ENCODE assay signal across 19 cellular contexts in the genomic region with DNA sequence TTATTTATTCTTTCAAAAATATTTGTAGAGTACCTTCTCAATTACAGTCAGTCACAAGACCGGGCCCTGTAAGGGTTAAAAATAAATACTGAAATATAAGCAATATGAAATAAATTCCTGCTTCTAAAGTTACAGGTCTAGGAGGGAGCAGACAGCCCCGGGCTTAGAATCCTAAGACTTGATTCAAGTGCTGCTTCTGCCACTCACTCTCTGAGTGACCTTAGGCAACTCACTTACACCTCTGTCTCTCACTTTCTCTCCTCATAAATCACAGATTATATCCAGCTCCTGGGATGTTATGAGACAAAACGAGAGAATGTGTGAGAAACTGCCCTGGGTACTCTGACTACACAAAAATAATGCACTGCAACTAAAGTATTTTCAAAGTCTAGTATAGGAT.
A peak's percentile ranks its signal among the peaks of the same experiment; 100 is the strongest.
DNase-seq lines count a peak whose midpoint lies in the region; ATAC-seq, FAIRE-seq and TF ChIP-seq lines count a peak whose summit lies in the region.
"Had no signal": no experiment of that assay in that cellular context is flagged by ENCODE, and none has a peak within 500 bp of the region (broad histone marks: within the 10 kb centered on the region; RNA-seq: fewer than 3 reads in every experiment).

No MANE protein-coding gene starts in this region.

- ATAC-seq in HG03439 (IDR thresholded peaks at IDR 0.05; ENCODE audit: unreplicated experiment) = no peak
- ATAC-seq: GM12878 had no signal

- H3K36me3 Mint-ChIP-seq in MCF 10A (ENCODE audit: insufficient read depth, unreplicated experiment) = peaks cover 6% of the 10 kb centered on the region

- H4K20me1 ChIP-seq in endothelial cell of umbilical vein (replicated peaks; ENCODE audit: control insufficient read depth, extremely low read depth, insufficient read depth, low read length) = no peaks in the 10 kb centered on the region

- H3K4me2 ChIP-seq in endothelial cell of umbilical vein (ENCODE audit: insufficient read depth, low read length) = no peak overlapping the region

- dilution Hi-C loops in endothelial cell of umbilical vein (cut with MboI; ENCODE audit: extremely low pct_ligation_motif_present, low sequenced_read_pairs) = no loop called here

- POLR2A ChIA-PET in MCF 10A (lab: Yijun Ruan, JAX) (interaction anchor here (0.8 to 10.6 kb wide), 6 partner anchors 23 to 195 kb away, joined by 3 to 437 read pairs (median 66); no protein-coding TSS in a partner anchor), endothelial cell of umbilical vein (lab: Charles Lee) (no interaction called here)

- TF ChIP-seq POLR2A in breast epithelium (IDR thresholded peaks at IDR 0.05) (no peak), endothelial cell of umbilical vein (IDR thresholded peaks at IDR 0.05; ENCODE audit: low read depth, low read length) (no peak), uterus (IDR thresholded peaks at IDR 0.05) (no peak)

- no peaks in the 10 kb centered on the region for H3K79me2 ChIP-seq in endothelial cell of umbilical vein (ENCODE audit: control insufficient read depth, insufficient read depth, low read length)

- H3K4me1 Mint-ChIP-seq in MCF 10A (ENCODE audit: insufficient read depth, unreplicated experiment) = peaks cover 56% of the 10 kb centered on the region

- H3K4me3 ChIP-seq in breast epithelium (no peak overlapping the region), endothelial cell of umbilical vein (replicated peaks in 1 of 3; ENCODE audit: insufficient read depth in 1 of 3, low read depth in 1 of 3, low read length in 3 of 3) (no peak overlapping the region), neutrophil (ENCODE audit: low read depth in 1 of 2, low read length in 1 of 2) (no peak overlapping the region), uterus (no peak overlapping the region), left ventricle myocardium inferior (no peak overlapping the region)
- H3K4me3 ChIP-seq: GM12878, MG63, PC-9 had no signal

- intact Hi-C loops in MCF 10A (cut with micrococcal nuclease) = loop anchor here (5.0 kb wide), 1 partner anchor 599 kb away; no protein-coding TSS in a partner anchor
- intact Hi-C loops in breast epithelium (cut with DNase I; ENCODE audit: low total_unique reads) = no loop called here
- intact Hi-C loops in endothelial cell of umbilical vein (cut with micrococcal nuclease) = loop anchor here (2.0 to 10.0 kb wide), 2 partner anchors 229 to 757 kb away; no protein-coding TSS in a partner anchor
- intact Hi-C loops in uterus (cut with DNase I; ENCODE audit: low total_unique reads) = no loop called here
- intact Hi-C loops in left ventricle myocardium inferior (cut with micrococcal nuclease) = no loop called here

- H3K27ac Mint-ChIP-seq in MCF 10A (ENCODE audit: low read depth, unreplicated experiment) = peak overlapping the region; percentile 89

- no peak for FAIRE-seq in endothelial cell of umbilical vein (lab: Jason Lieb, UNC)
- FAIRE-seq: GM12878 had no signal

- TF ChIP-seq CTCF in MCF 10A (IDR thresholded peaks at IDR 0.05; ENCODE audit: unreplicated experiment) = no peak
- no peak for TF ChIP-seq CTCF in breast epithelium (IDR thresholded peaks at IDR 0.05)
- TF ChIP-seq CTCF in endothelial cell of umbilical vein (IDR thresholded peaks at IDR 0.05; ENCODE audit: extremely low read depth in 1 of 2, insufficient read depth in 1 of 2, low read depth in 1 of 2, low read length in 2 of 2) = no peak
- no peak for TF ChIP-seq CTCF in neutrophil (IDR thresholded peaks at IDR 0.05)
- TF ChIP-seq CTCF in uterus (IDR thresholded peaks at IDR 0.05) = no peak
- TF ChIP-seq CTCF in left ventricle myocardium inferior (IDR thresholded peaks at IDR 0.05; ENCODE audit: borderline replicate concordance) = no peak

- no peaks in the 10 kb centered on the region for H3K4me1 ChIP-seq in breast epithelium
- peaks cover 28% of the 10 kb centered on the region for H3K4me1 ChIP-seq in endothelial cell of umbilical vein (ENCODE audit: control insufficient read depth, extremely low read depth, insufficient read depth, low read length)
- H3K4me1 ChIP-seq in neutrophil (ENCODE audit: control insufficient read depth in 1 of 2, insufficient read depth in 1 of 2, low read depth in 1 of 2, low read length in 1 of 2) = peaks cover 5 to 40% of the 10 kb centered on the region in 2 experiments
- H3K4me1 ChIP-seq in uterus = no peaks in the 10 kb centered on the region
- H3K4me1 ChIP-seq in left ventricle myocardium inferior = no peaks in the 10 kb centered on the region

- no peak overlapping the region for H3K27ac ChIP-seq in breast epithelium
- H3K27ac ChIP-seq in endothelial cell of umbilical vein (ENCODE audit: insufficient read depth, low read depth, low read length) = no peak overlapping the region
- H3K27ac ChIP-seq in neutrophil = peak overlapping the region; percentile 84
- peak overlapping the region; percentile 74 to 88 for H3K27ac ChIP-seq in uterus
- no peak overlapping the region for H3K27ac ChIP-seq in left ventricle myocardium inferior (replicated peaks)

- H2AFZ ChIP-seq in endothelial cell of umbilical vein (ENCODE audit: low read depth, low read length) = no peak overlapping the region
- H2AFZ ChIP-seq: PC-9 had no signal

- DNase-seq in MCF 10A (ENCODE audit: unreplicated experiment) (no peak), breast epithelium (ENCODE audit: low spot score in 2 of 2) (no peak), endothelial cell of umbilical vein (ENCODE audit: low read depth, low spot score) (no peak), uterus (no peak), left ventricle myocardium inferior (no peak)
- no peak for DNase-seq in stimulated activated CD4-positive, alpha-beta T cell treated with anti-CD3 and anti-CD28 coated beads, Interleukin-4, amount 100 ng/mL, for 4 hours
- DNase-seq: C1 segment of cervical spinal cord, DMS 273 treated with DMSO at 0.1 percent for 48 hours, HCEC 1CT, MG63, NCI-H1092, NCI-H146, NCI-H2081 treated with DMSO at 0.1 percent for 48 hours, NCI-H510A, NCI-H82, PC-9 had no signal

- no peaks in the 10 kb centered on the region for H3K27me3 Mint-ChIP-seq in MCF 10A (ENCODE audit: insufficient read depth, unreplicated experiment)

- CTCF ChIA-PET in MCF 10A (lab: Yijun Ruan, JAX) = interaction anchor here (1.3 to 6.5 kb wide), 6 partner anchors 9 to 402 kb away, joined by 5 to 37 read pairs (median 6); no protein-coding TSS in a partner anchor
- CTCF ChIA-PET in endothelial cell of umbilical vein (lab: Charles Lee) = interaction anchor here (1.3 to 2.6 kb wide), 3 partner anchors 19 to 118 kb away, joined by 3 to 12 read pairs (median 3); no protein-coding TSS in a partner anchor

- no peaks in the 10 kb centered on the region for H3K9me1 ChIP-seq in endothelial cell of umbilical vein (replicated peaks; ENCODE audit: control insufficient read depth, extremely low read depth, insufficient read depth, low read length)

- H3K36me3 ChIP-seq in breast epithelium (no peaks in the 10 kb centered on the region), endothelial cell of umbilical vein (ENCODE audit: control insufficient read depth in 2 of 2, extremely low read depth in 1 of 2, insufficient read depth in 2 of 2, low read length in 2 of 2) (no peaks in the 10 kb centered on the region), neutrophil (no peaks in the 10 kb centered on the region), uterus (no peaks in the 10 kb centered on the region), left ventricle myocardium inferior (no peaks in the 10 kb centered on the region)
- H3K36me3 ChIP-seq: MG63 had no signal

- H3K9ac ChIP-seq in endothelial cell of umbilical vein (replicated peaks; ENCODE audit: extremely low read depth, insufficient read depth, low read length) = peak overlapping the region; percentile 88

- H3K27me3 ChIP-seq in breast epithelium (no peaks in the 10 kb centered on the region), endothelial cell of umbilical vein (ENCODE audit: control insufficient read depth in 2 of 2, insufficient read depth in 2 of 2, low read length in 2 of 2) (no peaks in the 10 kb centered on the region), neutrophil (no peaks in the 10 kb centered on the region), uterus (no peaks in the 10 kb centered on the region), left ventricle myocardium inferior (ENCODE audit: low read depth) (peaks cover 6% of the 10 kb centered on the region)
- H3K27me3 ChIP-seq: MG63 had no signal

- H3K9me3 ChIP-seq in breast epithelium = no peaks in the 10 kb centered on the region
- H3K9me3 ChIP-seq in endothelial cell of umbilical vein (replicated peaks; ENCODE audit: control insufficient read depth, insufficient read depth, low read length) = no peaks in the 10 kb centered on the region
- no peaks in the 10 kb centered on the region for H3K9me3 ChIP-seq in neutrophil
- H3K9me3 ChIP-seq in uterus = no peaks in the 10 kb centered on the region
- no peaks in the 10 kb centered on the region for H3K9me3 ChIP-seq in left ventricle myocardium inferior (replicated peaks)
- H3K9me3 ChIP-seq: MG63 had no signal

- no peak overlapping the region for H3K4me3 Mint-ChIP-seq in MCF 10A (ENCODE audit: unreplicated experiment)

- no peaks in the 10 kb centered on the region for H3K9me3 Mint-ChIP-seq in MCF 10A (ENCODE audit: unreplicated experiment)

- BruUV-seq in MCF 10A (replicated peaks; lab: Mats Ljungman, UMichigan) = no TSS peak
- no TSS peak for BruUV-seq in endothelial cell of umbilical vein (replicated peaks; lab: Mats Ljungman, UMichigan)

TF ChIP-seq in endothelial cell of umbilical vein, 7 proteins besides CTCF, POLR2A, EP300 and RAD21:
- TF ChIP-seq MYC (IDR thresholded peaks at IDR 0.05; ENCODE audit: low read depth, low read length) = no peak
- TF ChIP-seq, protein P1, sequence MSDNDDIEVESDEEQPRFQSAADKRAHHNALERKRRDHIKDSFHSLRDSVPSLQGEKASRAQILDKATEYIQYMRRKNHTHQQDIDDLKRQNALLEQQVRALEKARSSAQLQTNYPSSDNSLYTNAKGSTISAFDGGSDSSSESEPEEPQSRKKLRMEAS (IDR thresholded peaks at IDR 0.05; ENCODE audit: insufficient read depth, insufficient read length) = no peak
- TF ChIP-seq POLR2AphosphoS5 (IDR thresholded peaks at IDR 0.05; ENCODE audit: insufficient read depth, low read depth, low read length) = no peak
- no peak for TF ChIP-seq GATA2 (IDR thresholded peaks at IDR 0.05; ENCODE audit: insufficient read depth, insufficient read length, low read depth, low read length)
- no peak for TF ChIP-seq FOS (IDR thresholded peaks at IDR 0.05; ENCODE audit: borderline replicate concordance, insufficient read depth, low read length)
- no peak for TF ChIP-seq JUN (IDR thresholded peaks at IDR 0.05; ENCODE audit: borderline replicate concordance, insufficient read depth, insufficient read length, low read depth)
- TF ChIP-seq EZH2 (IDR thresholded peaks at IDR 0.05; ENCODE audit: borderline replicate concordance, low read depth, low read length, severe bottlenecking) = no peak

Comparison
In these comparisons a context has a peak if more than half of its experiments do, and no peak if none do; other contexts are left out.
1. intact Hi-C loops: an anchor here in MCF 10A (5.0 kb wide) and endothelial cell of umbilical vein (2.0 to 10.0 kb wide); none called in breast epithelium, uterus and left ventricle myocardium inferior.
2. H3K27ac ChIP-seq: peak in neutrophil (single experiment) and uterus (2 of 2); none in breast epithelium (0 of 2), endothelial cell of umbilical vein (single experiment) and left ventricle myocardium inferior (single experiment).